ENCODE assay signal across 1 cellular context in the genomic region with DNA sequence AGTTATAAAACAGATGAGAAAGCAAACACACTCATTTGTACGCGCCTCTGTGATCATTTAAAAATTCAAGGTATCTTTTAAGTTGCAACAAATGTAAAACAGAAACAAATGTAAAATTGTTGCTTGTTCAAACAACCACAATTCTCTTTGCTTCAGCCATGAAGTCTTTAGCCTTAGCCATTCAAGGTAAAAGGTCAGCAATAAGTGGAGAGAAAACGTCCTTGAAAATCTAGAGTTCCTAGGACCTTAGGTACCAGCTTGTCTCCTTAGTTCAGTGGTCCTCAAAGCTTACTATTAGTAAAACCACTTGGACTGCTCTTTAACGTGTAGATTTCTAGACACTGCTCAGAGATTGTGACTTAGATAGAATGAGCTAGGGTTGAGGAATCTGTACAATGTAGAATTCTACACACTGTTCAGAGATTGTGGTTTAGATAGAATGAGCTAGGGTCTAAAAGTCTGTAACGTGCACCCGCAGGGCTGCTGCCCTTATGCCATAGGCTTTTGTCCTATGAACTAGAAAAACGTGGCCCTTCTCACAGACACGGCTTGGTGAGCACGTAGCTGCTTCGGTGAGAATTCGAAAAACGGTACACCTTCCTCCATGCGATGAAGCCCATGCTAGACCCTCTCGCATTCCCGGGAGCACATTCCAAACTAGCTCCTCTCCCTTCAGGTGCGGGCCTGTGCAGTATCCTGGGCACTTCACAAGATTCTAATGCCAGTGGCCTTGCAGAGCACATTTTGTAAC.
TF ChIP-seq lines count a peak whose summit lies in the region.

No MANE protein-coding gene starts in this region.

TF ChIP-seq in GM12878, 131 proteins besides CTCF, POLR2A, EP300 and RAD21 (continued from another document):
- TF ChIP-seq BCLAF1 (IDR thresholded peaks at IDR 0.05): no peak
- TF ChIP-seq BMI1 (IDR thresholded peaks at IDR 0.05; ENCODE audit: borderline replicate concordance): peak; percentile 27; the same call in 1 of the 2 replicates
- no peak for TF ChIP-seq NFXL1 (IDR thresholded peaks at IDR 0.05; ENCODE audit: borderline replicate concordance)
- TF ChIP-seq RUNX3 (IDR thresholded peaks at IDR 0.05; ENCODE audit: low read length): peak; percentile 13; the same call in 1 of the 2 replicates
- TF ChIP-seq BRCA1 (IDR thresholded peaks at IDR 0.05; ENCODE audit: low read depth, low read length): no peak
- TF ChIP-seq TCF12 (IDR thresholded peaks at IDR 0.05; ENCODE audit: low read depth, low read length): no peak
- TF ChIP-seq NR2C1 (IDR thresholded peaks at IDR 0.05): 0 out of 2 replicates have a peak, but pooled peaks have one; percentile 1
- no peak for TF ChIP-seq NR2C2 (IDR thresholded peaks at IDR 0.05; ENCODE audit: borderline replicate concordance, control insufficient read depth, insufficient read length, low read depth)
- TF ChIP-seq KLF5 (IDR thresholded peaks at IDR 0.05; ENCODE audit: partially characterized antibody): no peak
- no peak for TF ChIP-seq KDM1A (IDR thresholded peaks at IDR 0.05; ENCODE audit: borderline replicate concordance)
- peak; percentile 8 for TF ChIP-seq PRDM15 (CRISPR knock-in tag; IDR thresholded peaks at IDR 0.05)
- no peak for TF ChIP-seq BCL11A (IDR thresholded peaks at IDR 0.05; ENCODE audit: low read depth, low read length)
- no peak for TF ChIP-seq HDAC2 (IDR thresholded peaks at IDR 0.05)
- TF ChIP-seq HDGF (IDR thresholded peaks at IDR 0.05): no peak; the same call in 1 of the 2 replicates
- no peak for TF ChIP-seq ZSCAN29 (IDR thresholded peaks at IDR 0.05)
- TF ChIP-seq SIX5 (IDR thresholded peaks at IDR 0.05; ENCODE audit: low read depth, low read length, severe bottlenecking): no peak
- no peak for TF ChIP-seq MYB (IDR thresholded peaks at IDR 0.05; ENCODE audit: borderline replicate concordance, low read depth, low read length)
- TF ChIP-seq ZNF592 (IDR thresholded peaks at IDR 0.05): no peak
- TF ChIP-seq, protein P1, sequence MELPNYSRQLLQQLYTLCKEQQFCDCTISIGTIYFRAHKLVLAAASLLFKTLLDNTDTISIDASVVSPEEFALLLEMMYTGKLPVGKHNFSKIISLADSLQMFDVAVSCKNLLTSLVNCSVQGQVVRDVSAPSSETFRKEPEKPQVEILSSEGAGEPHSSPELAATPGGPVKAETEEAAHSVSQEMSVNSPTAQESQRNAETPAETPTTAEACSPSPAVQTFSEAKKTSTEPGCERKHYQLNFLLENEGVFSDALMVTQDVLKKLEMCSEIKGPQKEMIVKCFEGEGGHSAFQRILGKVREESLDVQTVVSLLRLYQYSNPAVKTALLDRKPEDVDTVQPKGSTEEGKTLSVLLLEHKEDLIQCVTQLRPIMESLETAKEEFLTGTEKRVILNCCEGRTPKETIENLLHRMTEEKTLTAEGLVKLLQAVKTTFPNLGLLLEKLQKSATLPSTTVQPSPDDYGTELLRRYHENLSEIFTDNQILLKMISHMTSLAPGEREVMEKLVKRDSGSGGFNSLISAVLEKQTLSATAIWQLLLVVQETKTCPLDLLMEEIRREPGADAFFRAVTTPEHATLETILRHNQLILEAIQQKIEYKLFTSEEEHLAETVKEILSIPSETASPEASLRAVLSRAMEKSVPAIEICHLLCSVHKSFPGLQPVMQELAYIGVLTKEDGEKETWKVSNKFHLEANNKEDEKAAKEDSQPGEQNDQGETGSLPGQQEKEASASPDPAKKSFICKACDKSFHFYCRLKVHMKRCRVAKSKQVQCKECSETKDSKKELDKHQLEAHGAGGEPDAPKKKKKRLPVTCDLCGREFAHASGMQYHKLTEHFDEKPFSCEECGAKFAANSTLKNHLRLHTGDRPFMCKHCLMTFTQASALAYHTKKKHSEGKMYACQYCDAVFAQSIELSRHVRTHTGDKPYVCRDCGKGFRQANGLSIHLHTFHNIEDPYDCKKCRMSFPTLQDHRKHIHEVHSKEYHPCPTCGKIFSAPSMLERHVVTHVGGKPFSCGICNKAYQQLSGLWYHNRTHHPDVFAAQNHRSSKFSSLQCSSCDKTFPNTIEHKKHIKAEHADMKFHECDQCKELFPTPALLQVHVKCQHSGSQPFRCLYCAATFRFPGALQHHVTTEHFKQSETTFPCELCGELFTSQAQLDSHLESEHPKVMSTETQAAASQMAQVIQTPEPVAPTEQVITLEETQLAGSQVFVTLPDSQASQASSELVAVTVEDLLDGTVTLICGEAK (IDR thresholded peaks at IDR 0.05; ENCODE audit: borderline replicate concordance): no peak; the same call in 1 of the 2 replicates
- TF ChIP-seq STAT3 (IDR thresholded peaks at IDR 0.05; ENCODE audit: low read depth, low read length): no peak
- 0 out of 2 replicates have a peak, but pooled peaks have one; percentile 2 for TF ChIP-seq MTA2 (IDR thresholded peaks at IDR 0.05; ENCODE audit: low read depth)
- TF ChIP-seq ATF7 (IDR thresholded peaks at IDR 0.05; ENCODE audit: low read depth): no peak
- TF ChIP-seq SMAD5 (IDR thresholded peaks at IDR 0.05; ENCODE audit: low read depth): 0 out of 2 replicates have a peak, but pooled peaks have one; percentile 43
- TF ChIP-seq FOXM1 (IDR thresholded peaks at IDR 0.05; ENCODE audit: low read depth, low read length): 0 out of 2 replicates have a peak, but pooled peaks have one; percentile 31
- TF ChIP-seq PAX5 (IDR thresholded peaks at IDR 0.05; ENCODE audit: borderline replicate concordance, low read depth, low read length): 0 out of 2 replicates have a peak, but pooled peaks have one; percentile 48
- no peak for TF ChIP-seq GATAD2B (conservative IDR thresholded peaks at IDR 0.05; ENCODE audit: low read depth)
- no peak for TF ChIP-seq NFIC (IDR thresholded peaks at IDR 0.05; ENCODE audit: low read depth, low read length)
